9 cellular contexts compared by ENCODE assay signal in the genomic region with DNA sequence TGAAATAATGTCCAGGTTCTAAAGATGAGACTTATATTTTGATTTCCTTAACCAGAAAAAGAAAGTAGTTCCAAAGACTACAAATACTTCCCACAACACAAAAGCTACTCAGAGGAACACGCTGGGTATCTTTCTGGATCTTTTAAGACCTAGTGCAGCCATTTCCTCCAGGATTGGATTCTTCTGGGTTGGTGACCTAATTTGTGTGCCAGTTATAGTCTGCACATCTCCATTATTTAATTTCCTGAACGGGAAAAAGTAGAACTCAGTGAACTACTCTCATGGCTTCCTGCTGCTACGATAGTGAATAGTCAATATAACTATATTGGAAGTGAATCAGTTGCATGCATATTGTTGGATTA. TPM values are rescaled to one million over a fixed set of nuclear protein-coding genes. Genes with fewer than 3 reads are reported as not detected.
DNase-seq lines count a peak whose midpoint lies in the region; ATAC-seq and TF ChIP-seq lines count a peak whose summit lies in the region.
"Had no signal": no experiment of that assay in that cellular context is flagged by ENCODE, and none has a peak within 500 bp of the region (broad histone marks: within the 10 kb centered on the region; RNA-seq: fewer than 3 reads in every experiment).

No MANE protein-coding gene starts in this region.

- H3F3A ChIP-seq in DOHH2 (ENCODE audit: control insufficient read depth, insufficient read depth): peaks cover 5% of the 10 kb centered on the region; the same call in 1 of the 2 replicates

- intact Hi-C loops in esophagus squamous epithelium (cut with DNase I): no loop called here
- intact Hi-C loops in psoas muscle (cut with DNase I): no loop called here

- peaks cover 36% of the 10 kb centered on the region for H3K79me2 ChIP-seq in DOHH2 (ENCODE audit: control insufficient read depth, low read length)

- peak overlapping the region; percentile 53; the same call in 1 of the 2 replicates for H3K27ac ChIP-seq in DOHH2 (ENCODE audit: low read depth, low read length)
- H3K27ac ChIP-seq in RWPE2 (ENCODE audit: poor library complexity, severe bottlenecking): peak overlapping the region; percentile 89
- peak overlapping the region; percentile 96 to 99 (median 96) for H3K27ac ChIP-seq in esophagus squamous epithelium
- H3K27ac ChIP-seq in psoas muscle: peak overlapping the region; percentile 83

- WGBS in esophagus squamous epithelium, 2 donors: 6 to 11% methylated on average over 3 of the region's 3 CpGs
- 41 to 46% (median 43%) methylated on average over 3 of the region's 3 CpGs for WGBS in psoas muscle, 3 donors

- peaks cover 19% of the 10 kb centered on the region for H3K36me3 ChIP-seq in DOHH2 (ENCODE audit: control insufficient read depth, low read length)
- peaks cover 27% of the 10 kb centered on the region for H3K36me3 ChIP-seq in RWPE2 (ENCODE audit: low read depth)
- peaks cover 0 to 25% (median 4%) of the 10 kb centered on the region in 3 donors for H3K36me3 ChIP-seq in esophagus squamous epithelium
- peaks cover 0 to 15% of the 10 kb centered on the region in 2 donors for H3K36me3 ChIP-seq in psoas muscle (ENCODE audit: insufficient read depth in 1 of 2, low read depth in 1 of 2)

- peak overlapping the region; percentile 81 for H3K4me3 ChIP-seq in DOHH2 (ENCODE audit: low read length)
- peak overlapping the region; percentile 57 for H3K4me3 ChIP-seq in RWPE2 (ENCODE audit: severe bottlenecking)
- peak overlapping the region; percentile 78 to 100 (median 88) for H3K4me3 ChIP-seq in esophagus squamous epithelium
- H3K4me3 ChIP-seq in psoas muscle: peak overlapping the region; percentile 74

- H3K27me3 ChIP-seq in DOHH2 (ENCODE audit: control insufficient read depth, low read length): no peaks in the 10 kb centered on the region
- no peaks in the 10 kb centered on the region for H3K27me3 ChIP-seq in RWPE2 (ENCODE audit: insufficient read depth, poor library complexity, severe bottlenecking)
- no peaks in the 10 kb centered on the region for H3K27me3 ChIP-seq in esophagus squamous epithelium
- no peaks in the 10 kb centered on the region for H3K27me3 ChIP-seq in psoas muscle (ENCODE audit: insufficient read depth in 3 of 3, low read length in 2 of 3)

- TF ChIP-seq POLR2A in esophagus squamous epithelium (IDR thresholded peaks at IDR 0.05): no peak

- H3K4me2 ChIP-seq in DOHH2 (ENCODE audit: low read length): peak overlapping the region; percentile 55

- H4K20me1 ChIP-seq in DOHH2 (ENCODE audit: control insufficient read depth, insufficient read depth, low read depth, low read length): peaks cover 11% of the 10 kb centered on the region; the same call in 1 of the 2 replicates

- H3K4me1 ChIP-seq in DOHH2 (ENCODE audit: control insufficient read depth, low read length): peaks cover 26% of the 10 kb centered on the region
- peaks cover 9% of the 10 kb centered on the region for H3K4me1 ChIP-seq in RWPE2 (ENCODE audit: insufficient read depth, poor library complexity, severe bottlenecking)
- peaks cover 19 to 52% (median 27%) of the 10 kb centered on the region in 3 donors for H3K4me1 ChIP-seq in esophagus squamous epithelium
- peaks cover 18% of the 10 kb centered on the region for H3K4me1 ChIP-seq in psoas muscle

- no peaks in the 10 kb centered on the region for H3K9me2 ChIP-seq in DOHH2 (replicated peaks; ENCODE audit: control insufficient read depth, low read length)

- no peaks in the 10 kb centered on the region for H3K9me3 ChIP-seq in DOHH2 (ENCODE audit: control insufficient read depth, insufficient read depth, low read length)
- no peaks in the 10 kb centered on the region for H3K9me3 ChIP-seq in RWPE2 (ENCODE audit: severe bottlenecking)
- H3K9me3 ChIP-seq in esophagus squamous epithelium: no peaks in the 10 kb centered on the region
- no peaks in the 10 kb centered on the region for H3K9me3 ChIP-seq in psoas muscle

- TF ChIP-seq CTCF in DOHH2 (IDR thresholded peaks at IDR 0.05; ENCODE audit: low read depth, low read length, poor library complexity, severe bottlenecking) (no peak), RWPE2 (IDR thresholded peaks at IDR 0.05; ENCODE audit: poor library complexity, severe bottlenecking) (no peak), esophagus squamous epithelium (IDR thresholded peaks at IDR 0.05) (no peak), psoas muscle (IDR thresholded peaks at IDR 0.05) (no peak)

- ATAC-seq in RWPE2 (ENCODE audit: low read depth) (no peak), psoas muscle (no peak)

- DNase-seq in RWPE2 (ENCODE audit: low spot score): no peak
- no peak for DNase-seq in esophagus squamous epithelium (lab: John Stamatoyannopoulos, UW)
- DNase-seq in psoas muscle: no peak
- DNase-seq in SW 1271 (lab: John Stamatoyannopoulos, UW): no peak
- no peak for DNase-seq in GM03348 (ENCODE audit: low spot score)
- no peak for DNase-seq in NK-92 treated with Interleukin-12 subunit alpha and Interleukin-12 subunit beta, amount 100 ng/mL, for 24 hours (lab: John Stamatoyannopoulos, UW)
- DNase-seq in kidney glomerular epithelial cell (lab: John Stamatoyannopoulos, UW): no peak
- DNase-seq: T-helper 9 cell had no signal

RNA-seq across cellular contexts. Expression of a gene that starts 1.5 kb away (rescaled TPM):
- total RNA-seq in esophagus squamous epithelium (10 to 100 TPM; 17.7 to 30.0 (median 23.6) TPM), psoas muscle (1 to 10 TPM; 3.0 to 6.0 (median 3.9) TPM)
- 1 to 10 TPM; 1.7 to 3.2 (median 3.1) TPM for polyA plus RNA-seq in psoas muscle
